13 cellular contexts compared by ENCODE assay signal in the genomic region with DNA sequence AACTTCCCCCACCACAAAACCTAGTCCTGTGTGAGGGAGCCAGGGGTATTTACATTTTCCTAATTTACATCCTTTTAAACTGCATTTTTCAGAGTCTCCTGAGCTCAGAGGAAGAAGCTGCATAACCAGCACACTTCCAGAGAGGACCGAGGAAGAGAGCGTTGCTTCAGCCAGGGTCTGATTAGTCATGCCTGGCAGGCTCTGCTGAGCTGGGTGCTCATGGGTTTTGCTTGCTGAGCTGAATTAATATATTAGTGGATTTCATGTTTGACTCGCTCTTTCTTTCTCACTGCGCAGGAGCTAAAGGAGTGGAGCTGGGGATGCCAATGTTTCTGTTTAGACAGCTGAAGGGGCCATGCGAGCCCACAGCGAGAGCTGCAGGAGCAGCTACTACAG.
DNase-seq lines count a peak whose midpoint lies in the region; ATAC-seq, FAIRE-seq and TF ChIP-seq lines count a peak whose summit lies in the region.
"Had no signal": no experiment of that assay in that cellular context is flagged by ENCODE, and none has a peak within 500 bp of the region (broad histone marks: within the 10 kb centered on the region; RNA-seq: fewer than 3 reads in every experiment).

No MANE protein-coding gene starts in this region.

- H3K27me3 ChIP-seq in H7 (ENCODE audit: control insufficient read depth, insufficient read depth, low read length) (no peaks in the 10 kb centered on the region; the same call in 1 of the 2 replicates), astrocyte (ENCODE audit: insufficient read depth, low read length) (no peaks in the 10 kb centered on the region), right atrium auricular region (no peaks in the 10 kb centered on the region), gastrocnemius medialis (no peaks in the 10 kb centered on the region)
- H3K27me3 ChIP-seq in effector memory CD4-positive, alpha-beta T cell (replicated peaks; ENCODE audit: control insufficient read depth, insufficient read depth, low read length, poor library complexity, severe bottlenecking), result no peaks in the 10 kb centered on the region

- H3K4me1 ChIP-seq in astrocyte (ENCODE audit: insufficient read depth, low read length) (peaks cover 35% of the 10 kb centered on the region), right atrium auricular region (peaks cover 0 to 6% of the 10 kb centered on the region in 2 donors), gastrocnemius medialis (peaks cover 6 to 18% of the 10 kb centered on the region in 2 donors)
- H3K4me1 ChIP-seq in effector memory CD4-positive, alpha-beta T cell (ENCODE audit: control insufficient read depth, insufficient read depth, low read length, poor library complexity, severe bottlenecking), result no peaks in the 10 kb centered on the region

- TF ChIP-seq CTCF in astrocyte (IDR thresholded peaks at IDR 0.05; ENCODE audit: insufficient read depth, low read depth, low read length), result no peak
- TF ChIP-seq CTCF in right atrium auricular region (IDR thresholded peaks at IDR 0.05), result no peak
- no peak for TF ChIP-seq CTCF in gastrocnemius medialis (IDR thresholded peaks at IDR 0.05 in 4 of 5, conservative IDR thresholded peaks at IDR 0.05 in 1 of 5)

- ATAC-seq in gastrocnemius medialis, result peak in 1 of 2 donors; percentile 57

- H3K4me3 ChIP-seq in H7 (ENCODE audit: insufficient read depth, low read depth, low read length) (no peak overlapping the region), astrocyte (ENCODE audit: insufficient read depth, low read depth, low read length) (peak overlapping the region; percentile 30), right atrium auricular region (no peak overlapping the region), gastrocnemius medialis (no peak overlapping the region)
- H3K4me3 ChIP-seq in effector memory CD4-positive, alpha-beta T cell (ENCODE audit: insufficient read depth, low read depth, low read length, poor library complexity, severe bottlenecking), result no peak overlapping the region

- peak; percentile 39 for DNase-seq in H7
- DNase-seq in astrocyte (ENCODE audit: low read depth), result peak; percentile 71
- DNase-seq in right atrium auricular region (ENCODE audit: low spot score), result peak; percentile 73
- peak; percentile 18 to 19 for DNase-seq in gastrocnemius medialis
- no peak for DNase-seq in NCI-H1105 treated with DMSO at 0.1 percent for 48 hours (lab: John Stamatoyannopoulos, UW)
- no peak for DNase-seq in immature natural killer cell
- DNase-seq in effector memory CD4-positive, alpha-beta T cell, result no peak
- DNase-seq in activated naive CD8-positive, alpha-beta T cell treated with anti-CD3 and anti-CD28 coated beads for 36 hours, result no peak
- DNase-seq: DMS79, KG1, NCI-H748 treated with DMSO at 0.1 percent for 48 hours, T-helper 9 cell had no signal

- no peaks in the 10 kb centered on the region for H3K79me2 ChIP-seq in astrocyte (ENCODE audit: insufficient read depth, low read length)

- H3K4me1 Mint-ChIP-seq in astrocyte (ENCODE audit: low read depth, unreplicated experiment) (peaks cover 37% of the 10 kb centered on the region), immature natural killer cell (no peaks in the 10 kb centered on the region)
- H3K4me1 Mint-ChIP-seq in activated naive CD8-positive, alpha-beta T cell treated with anti-CD3 and anti-CD28 coated beads for 36 hours, result no peaks in the 10 kb centered on the region

- H3K4me3 Mint-ChIP-seq in astrocyte (ENCODE audit: unreplicated experiment) (no peak overlapping the region), immature natural killer cell (no peak overlapping the region)
- no peak overlapping the region for H3K4me3 Mint-ChIP-seq in activated naive CD8-positive, alpha-beta T cell treated with anti-CD3 and anti-CD28 coated beads for 36 hours

- H4K20me1 ChIP-seq in astrocyte (ENCODE audit: insufficient read depth, low read length), result no peaks in the 10 kb centered on the region

- H3K9ac ChIP-seq in astrocyte (ENCODE audit: low read length), result peak overlapping the region; percentile 41

- FAIRE-seq in astrocyte (lab: Jason Lieb, UNC), result peak; percentile 71

- H3K27me3 Mint-ChIP-seq in astrocyte (ENCODE audit: low read depth, unreplicated experiment) (peaks cover 6% of the 10 kb centered on the region), immature natural killer cell (ENCODE audit: low read depth in 3 of 3) (peaks cover 2 to 9% (median 3%) of the 10 kb centered on the region in 3 donors)
- peaks cover 14% of the 10 kb centered on the region for H3K27me3 Mint-ChIP-seq in activated naive CD8-positive, alpha-beta T cell treated with anti-CD3 and anti-CD28 coated beads for 36 hours

- peak overlapping the region; percentile 88 for H3K27ac ChIP-seq in astrocyte (ENCODE audit: low read depth, low read length)
- H3K27ac ChIP-seq in right atrium auricular region, result no peak overlapping the region
- no peak overlapping the region for H3K27ac ChIP-seq in gastrocnemius medialis
- no peak overlapping the region for H3K27ac ChIP-seq in effector memory CD4-positive, alpha-beta T cell (ENCODE audit: insufficient read depth, low read length, poor library complexity, severe bottlenecking)

- in situ Hi-C loops in gastrocnemius medialis (cut with MboI; ENCODE audit: low sequenced_read_pairs in 4 of 4), result no loop called here

- H3K36me3 ChIP-seq in H7 (replicated peaks; ENCODE audit: control insufficient read depth, insufficient read depth, low read length) (no peaks in the 10 kb centered on the region), astrocyte (ENCODE audit: insufficient read depth, low read length) (no peaks in the 10 kb centered on the region), right atrium auricular region (no peaks in the 10 kb centered on the region), gastrocnemius medialis (no peaks in the 10 kb centered on the region)
- no peaks in the 10 kb centered on the region for H3K36me3 ChIP-seq in effector memory CD4-positive, alpha-beta T cell (ENCODE audit: control insufficient read depth, insufficient read depth, low read length)

- intact Hi-C loops in gastrocnemius medialis (cut with DNase I; ENCODE audit: low total_unique reads), result no loop called here

- no peaks in the 10 kb centered on the region for H3K9me3 ChIP-seq in astrocyte (ENCODE audit: insufficient read depth, low read depth, low read length)
- no peaks in the 10 kb centered on the region for H3K9me3 ChIP-seq in right atrium auricular region
- no peaks in the 10 kb centered on the region for H3K9me3 ChIP-seq in gastrocnemius medialis
- no peaks in the 10 kb centered on the region for H3K9me3 ChIP-seq in effector memory CD4-positive, alpha-beta T cell (ENCODE audit: control insufficient read depth, low read length)

- H3K9me3 Mint-ChIP-seq in astrocyte (ENCODE audit: unreplicated experiment), result no peaks in the 10 kb centered on the region
- peaks cover 0 to 3% (median 0%) of the 10 kb centered on the region in 6 donors for H3K9me3 Mint-ChIP-seq in immature natural killer cell
- no peaks in the 10 kb centered on the region for H3K9me3 Mint-ChIP-seq in activated naive CD8-positive, alpha-beta T cell treated with anti-CD3 and anti-CD28 coated beads for 36 hours
- H3K9me3 Mint-ChIP-seq: activated T-helper 2 cell treated with anti-CD3 and anti-CD28 coated beads, Interferon-gamma antibody, Interleukin-2, Interleukin-4, amounts not matched to agents 10 μg/mL and 5 μg/mL and 100 μg/mL, durations not matched to agents 14 hours and 24 hours and 36 hours had no signal

- H2AFZ ChIP-seq in astrocyte (ENCODE audit: low read depth, low read length), result peak overlapping the region; percentile 36

- TF ChIP-seq POLR2A in gastrocnemius medialis (IDR thresholded peaks at IDR 0.05), result no peak

- H3K36me3 Mint-ChIP-seq in astrocyte (ENCODE audit: low read depth, unreplicated experiment), result peaks cover 2% of the 10 kb centered on the region
- no peaks in the 10 kb centered on the region for H3K36me3 Mint-ChIP-seq in immature natural killer cell
- H3K36me3 Mint-ChIP-seq in activated naive CD8-positive, alpha-beta T cell treated with anti-CD3 and anti-CD28 coated beads for 36 hours, result no peaks in the 10 kb centered on the region

- H3K4me2 ChIP-seq in astrocyte (ENCODE audit: low read length), result peak overlapping the region; percentile 81

- peak overlapping the region; percentile 36 for H3K27ac Mint-ChIP-seq in astrocyte (ENCODE audit: unreplicated experiment)
- no peak overlapping the region for H3K27ac Mint-ChIP-seq in immature natural killer cell
- H3K27ac Mint-ChIP-seq in activated naive CD8-positive, alpha-beta T cell treated with anti-CD3 and anti-CD28 coated beads for 36 hours, result no peak overlapping the region
- H3K27ac Mint-ChIP-seq: activated T-helper 2 cell treated with anti-CD3 and anti-CD28 coated beads, Interferon-gamma antibody, Interleukin-2, Interleukin-4, amounts not matched to agents 10 μg/mL and 5 μg/mL and 100 μg/mL, durations not matched to agents 14 hours and 24 hours and 36 hours had no signal

Comparison
In these comparisons a context has a peak if more than half of its experiments do, and no peak if none do; other contexts are left out.
1. DNase-seq: peak in H7 (single experiment), astrocyte (single experiment), right atrium auricular region (single experiment) and gastrocnemius medialis (2 of 2); none in NCI-H1105 treated with DMSO at 0.1 percent for 48 hours (single experiment), immature natural killer cell (0 of 3), effector memory CD4-positive, alpha-beta T cell (0 of 3) and activated naive CD8-positive, alpha-beta T cell treated with anti-CD3 and anti-CD28 coated beads for 36 hours (single experiment).